Comparison of ENCODE assay signal across 16 cellular contexts in genomic region chr12:29673346-29673745, GRCh38.
DNase-seq lines count a peak whose midpoint lies in the region; ATAC-seq, FAIRE-seq and TF ChIP-seq lines count a peak whose summit lies in the region.
"Had no signal": no experiment of that assay in that cellular context is flagged by ENCODE, and none has a peak within 500 bp of the region (broad histone marks: within the 10 kb centered on the region; RNA-seq: fewer than 3 reads in every experiment).

No MANE protein-coding gene starts in this region.

- WGBS in IMR-90 (ENCODE audit: extremely low coverage in 2 of 2, insufficient read length in 1 of 2), 2 experiments: no CpG with 5 or more reads among the region's 3 CpGs
- WGBS in hepatocyte (ENCODE audit: low lambda C conversion rate, missing lambda C conversion rate): 90% methylated on average over 3 of the region's 3 CpGs

- H3K14ac ChIP-seq in IMR-90 (replicated peaks; ENCODE audit: low read depth, low read length): no peak overlapping the region

- intact Hi-C loops in IMR-90 (cut with micrococcal nuclease): no loop called here

- no peak overlapping the region for H2AK5ac ChIP-seq in IMR-90 (ENCODE audit: low read depth, low read length)

- no peak overlapping the region for H4K5ac ChIP-seq in IMR-90 (ENCODE audit: low read depth, low read length)

- BruUV-seq in IMR-90 (replicated peaks; lab: Mats Ljungman, UMichigan): no TSS peak

- H2BK120ac ChIP-seq in IMR-90 (ENCODE audit: low read depth, low read length): no peak overlapping the region

- TF ChIP-seq CTCF in IMR-90 (conservative IDR thresholded peaks at IDR 0.05; ENCODE audit: low read depth, low read length) (no peak), bronchial epithelial cell (IDR thresholded peaks at IDR 0.05; ENCODE audit: insufficient read depth, low read length, severe bottlenecking) (no peak), hepatocyte (IDR thresholded peaks at IDR 0.05; ENCODE audit: poor library complexity) (no peak)

- POLR2A ChIA-PET in IMR-90 (lab: Charles Lee; ENCODE audit: unreplicated experiment): no interaction called here

- H3K79me1 ChIP-seq in IMR-90 (ENCODE audit: low read depth in 1 of 2, low read length in 2 of 2): peaks cover 14 to 28% of the 10 kb centered on the region in 2 experiments; a peak in 3 of 4 replicates

- H2BK5ac ChIP-seq in IMR-90 (ENCODE audit: low read depth, low read length, poor library complexity, severe bottlenecking): no peak overlapping the region

- H3K4ac ChIP-seq in IMR-90 (ENCODE audit: low read depth, low read length): no peak overlapping the region

- H2AFZ ChIP-seq in IMR-90 (replicated peaks; ENCODE audit: low read length, poor library complexity) (no peak overlapping the region), hepatocyte (no peak overlapping the region)

- H3K4me3 ChIP-seq in IMR-90 (ENCODE audit: insufficient read depth, low read depth, low read length): no peak overlapping the region
- no peak overlapping the region for H3K4me3 ChIP-seq in bronchial epithelial cell (ENCODE audit: low read depth, low read length)
- H3K4me3 ChIP-seq in hepatocyte: no peak overlapping the region
- H3K4me3 ChIP-seq: HAP-1 had no signal

- H2BK15ac ChIP-seq in IMR-90 (ENCODE audit: low read depth, low read length): no peak overlapping the region

- H3K23ac ChIP-seq in IMR-90 (ENCODE audit: low read depth, low read length): no peak overlapping the region

- in situ Hi-C loops in IMR-90 (cut with MboI; ENCODE audit: low sequenced_read_pairs): no loop called here

- no peaks in the 10 kb centered on the region for H3K9me2 ChIP-seq in hepatocyte (replicated peaks; ENCODE audit: insufficient read depth)

- no peak for FAIRE-seq in bronchial epithelial cell (lab: Jason Lieb, UNC)
- FAIRE-seq: GM18507 had no signal

- H3K56ac ChIP-seq in IMR-90 (ENCODE audit: extremely low read depth, insufficient read depth, low read length): no peak overlapping the region

- TF ChIP-seq POLR2A in IMR-90 (IDR thresholded peaks at IDR 0.05; ENCODE audit: low read depth, low read length): no peak

- H3K18ac ChIP-seq in IMR-90 (ENCODE audit: low read depth, low read length): no peak overlapping the region; the same call in 1 of the 2 replicates

- H2AK9ac ChIP-seq in IMR-90 (replicated peaks; ENCODE audit: low read depth, low read length, poor library complexity): no peak overlapping the region

- H3K9me3 ChIP-seq in IMR-90 (ENCODE audit: control insufficient read depth, insufficient read depth, low read length): no peaks in the 10 kb centered on the region
- no peaks in the 10 kb centered on the region for H3K9me3 ChIP-seq in hepatocyte (ENCODE audit: low read depth)
- H3K9me3 ChIP-seq: HAP-1 had no signal

- DNase-seq in IMR-90: peak; percentile 71
- peak; percentile 34 for DNase-seq in bronchial epithelial cell (ENCODE audit: low read depth)
- peak; percentile 54 for DNase-seq in fibroblast of peridontal ligament (ENCODE audit: extremely low read depth)
- DNase-seq in non-pigmented ciliary epithelial cell (ENCODE audit: low read depth): peak; percentile 9
- no peak for DNase-seq in NCI-H345 (lab: John Stamatoyannopoulos, UW)
- DNase-seq in hepatocyte (ENCODE audit: low spot score): no peak
- DNase-seq: Calu3; CD4-positive, alpha-beta T cell; MM.1S; NCI-H1930; NCI-H510A treated with DMSO at 0.1 percent for 48 hours had no signal

- no peak overlapping the region for H3K9ac ChIP-seq in IMR-90 (ENCODE audit: low read depth, low read length)
- H3K9ac ChIP-seq: KMS-11 had no signal

- H3K79me2 ChIP-seq in hepatocyte: no peaks in the 10 kb centered on the region

- H3K4me1 ChIP-seq in IMR-90 (ENCODE audit: control insufficient read depth, insufficient read depth, low read length): peaks cover 11% of the 10 kb centered on the region
- no peaks in the 10 kb centered on the region for H3K4me1 ChIP-seq in hepatocyte (ENCODE audit: insufficient read depth)

- peaks cover 10% of the 10 kb centered on the region; the same call in 1 of the 2 replicates for H4K20me1 ChIP-seq in IMR-90 (ENCODE audit: insufficient read depth, low read length)
- H4K20me1 ChIP-seq in hepatocyte (ENCODE audit: insufficient read depth, poor library complexity, severe bottlenecking): no peaks in the 10 kb centered on the region

- no peak overlapping the region for H4K8ac ChIP-seq in IMR-90 (ENCODE audit: low read depth in 2 of 2, low read length in 2 of 2)

- no peak overlapping the region for H3K27ac ChIP-seq in IMR-90 (ENCODE audit: insufficient read depth, low read length)
- no peak overlapping the region for H3K27ac ChIP-seq in hepatocyte
- H3K27ac ChIP-seq: HL-60, KMS-11 had no signal

- TF ChIP-seq RAD21 in IMR-90 (IDR thresholded peaks at IDR 0.05; ENCODE audit: low read length): no peak

- dilution Hi-C loops in IMR-90 (cut with HindIII; ENCODE audit: low sequenced_read_pairs, unreplicated experiment): no loop called here

- H3K27me3 ChIP-seq in IMR-90 (ENCODE audit: control insufficient read depth, insufficient read depth, low read length): no peaks in the 10 kb centered on the region
- H3K27me3 ChIP-seq in bronchial epithelial cell (ENCODE audit: control insufficient read depth, insufficient read depth, low read length): no peaks in the 10 kb centered on the region
- H3K27me3 ChIP-seq in hepatocyte: no peaks in the 10 kb centered on the region

- no peak overlapping the region for H4K91ac ChIP-seq in IMR-90 (ENCODE audit: insufficient read depth, low read depth, low read length)

- no peak overlapping the region; the same call in 1 of the 2 replicates for H3K4me2 ChIP-seq in IMR-90 (ENCODE audit: low read depth, low read length)
- no peak overlapping the region for H3K4me2 ChIP-seq in hepatocyte
- H3K4me2 ChIP-seq: KMS-11 had no signal

- ATAC-seq in IMR-90 (ENCODE audit: low read depth) (peak; percentile 30; the same call in 1 of the 2 replicates), HG02885 (IDR thresholded peaks at IDR 0.05; ENCODE audit: poor library complexity, unreplicated experiment) (no peak)

- no peak overlapping the region for H2BK20ac ChIP-seq in IMR-90 (ENCODE audit: low read depth, low read length)

- peaks cover 13% of the 10 kb centered on the region for H3K36me3 ChIP-seq in IMR-90 (ENCODE audit: control insufficient read depth, insufficient read depth, low read length)
- no peaks in the 10 kb centered on the region for H3K36me3 ChIP-seq in bronchial epithelial cell (ENCODE audit: control insufficient read depth, insufficient read depth, low read length)
- no peaks in the 10 kb centered on the region for H3K36me3 ChIP-seq in hepatocyte (replicated peaks; ENCODE audit: insufficient read depth, low read depth)
- H3K36me3 ChIP-seq: HAP-1 had no signal

- peaks cover 8% of the 10 kb centered on the region; the same call in 1 of the 2 replicates for H3K9me1 ChIP-seq in IMR-90 (ENCODE audit: insufficient read depth, low read length)

- CTCF ChIA-PET in IMR-90 (lab: Yijun Ruan, JAX): interaction anchor here (0.7 to 1.6 kb wide), 2 partner anchors 11 to 130 kb away, joined by 4 to 5 read pairs; no protein-coding TSS in a partner anchor

TF ChIP-seq in IMR-90, 13 proteins besides CTCF, POLR2A, EP300 and RAD21:
- TF ChIP-seq RFX5 (IDR thresholded peaks at IDR 0.05; ENCODE audit: low read depth, low read length): no peak
- no peak for TF ChIP-seq SMC3 (IDR thresholded peaks at IDR 0.05; ENCODE audit: low read depth, low read length)
- TF ChIP-seq USF2 (IDR thresholded peaks at IDR 0.05; ENCODE audit: low read depth, low read length): no peak
- no peak for TF ChIP-seq BHLHE40 (IDR thresholded peaks at IDR 0.05; ENCODE audit: low read depth, low read length)
- no peak for TF ChIP-seq MAFK (IDR thresholded peaks at IDR 0.05; ENCODE audit: low read depth, low read length)
- TF ChIP-seq ELK1 (IDR thresholded peaks at IDR 0.05; ENCODE audit: borderline replicate concordance, low read depth, low read length): no peak
- TF ChIP-seq FOS (IDR thresholded peaks at IDR 0.05; ENCODE audit: low read depth, low read length): no peak
- TF ChIP-seq NFE2L2 (IDR thresholded peaks at IDR 0.05; ENCODE audit: low read depth, low read length): no peak
- no peak for TF ChIP-seq RCOR1 (IDR thresholded peaks at IDR 0.05; ENCODE audit: insufficient replicate concordance, low read length)
- no peak for TF ChIP-seq MAZ (IDR thresholded peaks at IDR 0.05; ENCODE audit: borderline replicate concordance, low read depth, low read length)
- TF ChIP-seq CEBPB (IDR thresholded peaks at IDR 0.05; ENCODE audit: low read depth, low read length): no peak

Comparison
In these comparisons a context has a peak if more than half of its experiments do, and no peak if none do; other contexts are left out.
1. DNase-seq: peak in IMR-90 (single experiment), bronchial epithelial cell (single experiment), fibroblast of peridontal ligament (single experiment) and non-pigmented ciliary epithelial cell (single experiment); none in NCI-H345 (single experiment) and hepatocyte (single experiment).